In genomic region chr12:133130038-133130807, GRCh38 we compare ENCODE assay signal across 8 cellular contexts. TPM values are rescaled to one million over a fixed set of nuclear protein-coding genes. Genes with fewer than 3 reads are reported as not detected.
DNase-seq lines count a peak whose midpoint lies in the region; ATAC-seq, FAIRE-seq and TF ChIP-seq lines count a peak whose summit lies in the region.

Gene ZNF10, plus strand, starts transcription at chr12:133130627. Its CDS starts 13,866 bp downstream, at chr12:133144493.
Gene ZNF891, minus strand, starts transcription at chr12:133130274. Its CDS starts 8,356 bp downstream, at chr12:133121918.

- H3K9me2 ChIP-seq in OCI-LY7 (ENCODE audit: insufficient read depth, low read length), result no peaks in the 10 kb centered on the region

- BruUV-seq in OCI-LY7 (replicated peaks; lab: Mats Ljungman, UMichigan), result no TSS peak

- DNase-seq in D721Med (ENCODE audit: insufficient read length, low spot score) (peak; percentile 14), OCI-LY7 (ENCODE audit: low spot score) (peak; percentile 94), erythroblast (lab: John Stamatoyannopoulos, UW) (peak; percentile 97)
- peak; percentile 98 for DNase-seq in activated T-cell treated with anti-CD3 and anti-CD28 coated beads, Interleukin-2, amount 50 U/mL, for 1 hour
- DNase-seq in stimulated activated CD8-positive, alpha-beta memory T cell treated with anti-CD3 and anti-CD28 coated beads, Interleukin-4, amount 100 ng/mL, for 4 hours (ENCODE audit: low read depth in 2 of 2, low spot score in 1 of 2), result peak; percentile 93 to 94

- H3K4me1 ChIP-seq in HUES64 (ENCODE audit: insufficient read depth, low read length), result peaks cover 5% of the 10 kb centered on the region; the same call in 1 of the 2 replicates
- no peaks in the 10 kb centered on the region for H3K4me1 ChIP-seq in OCI-LY7 (ENCODE audit: insufficient read depth, low read length, poor library complexity, severe bottlenecking)
- peaks cover 0 to 2% of the 10 kb centered on the region in 2 donors for H3K4me1 ChIP-seq in mucosa of rectum (ENCODE audit: control insufficient read depth in 2 of 2, insufficient read depth in 2 of 2, low read length in 2 of 2)

- POLR2A ChIA-PET in OCI-LY7 (lab: Charles Lee), result interaction anchor here (0.8 to 1.2 kb wide), 2 partner anchors 51 to 52 kb away, joined by 3 to 4 read pairs; partner anchors contain the start of gene ZNF268

- peak; percentile 89 for ATAC-seq in GM21447 (IDR thresholded peaks at IDR 0.05; ENCODE audit: unreplicated experiment)

- H2AFZ ChIP-seq in OCI-LY7 (ENCODE audit: low read length), result peak within 1 kb of the TSS; percentile 71

- peaks cover 72% of the 10 kb centered on the region for H3K9me3 ChIP-seq in HUES64 (ENCODE audit: insufficient read depth, low read depth, low read length)
- peaks cover 55% of the 10 kb centered on the region for H3K9me3 ChIP-seq in OCI-LY7 (ENCODE audit: low read length)
- peaks cover 22 to 38% of the 10 kb centered on the region in 2 donors for H3K9me3 ChIP-seq in mucosa of rectum (ENCODE audit: control insufficient read depth in 2 of 2, low read length in 2 of 2)

- H3K4me3 ChIP-seq in HUES64 (ENCODE audit: low read length) (peak within 1 kb of the TSS; percentile 99), OCI-LY7 (ENCODE audit: low read depth, low read length, poor library complexity, severe bottlenecking) (peak within 1 kb of the TSS; percentile 79), mucosa of rectum (ENCODE audit: low read length in 2 of 2) (peak within 1 kb of the TSS; percentile 89 to 98)

- intact Hi-C loops in OCI-LY7 (cut with micrococcal nuclease; ENCODE audit: unreplicated experiment), result loop anchor here (1.0 kb wide), 1 partner anchor 50 kb away; the partner anchor contains the start of gene ZNF140

- H3K27ac ChIP-seq in HUES64 (ENCODE audit: low read depth, low read length), result peak within 1 kb of the TSS; percentile 95
- H3K27ac ChIP-seq in OCI-LY7 (ENCODE audit: low read depth, low read length, poor library complexity, severe bottlenecking), result peak within 1 kb of the TSS; percentile 62
- H3K27ac ChIP-seq in mucosa of rectum (ENCODE audit: low read depth in 2 of 2, low read length in 2 of 2), result peak within 1 kb of the TSS; percentile 88 to 96

- WGBS in HUES64, result under 1% methylated on average over 87 of the region's 87 CpGs

- TF ChIP-seq CTCF in D721Med (IDR thresholded peaks at IDR 0.05; ENCODE audit: insufficient read depth, missing control alignments) (no peak), OCI-LY7 (conservative IDR thresholded peaks at IDR 0.05; ENCODE audit: low read length) (no peak)

- H3K27me3 ChIP-seq in HUES64 (ENCODE audit: insufficient read depth, low read length), result no peaks in the 10 kb centered on the region
- H3K27me3 ChIP-seq in mucosa of rectum (ENCODE audit: control insufficient read depth in 2 of 2, insufficient read depth in 2 of 2, low read length in 2 of 2), result no peaks in the 10 kb centered on the region

- peaks cover 69% of the 10 kb centered on the region for H3K36me3 ChIP-seq in HUES64 (ENCODE audit: insufficient read depth, low read length)
- H3K36me3 ChIP-seq in OCI-LY7 (ENCODE audit: insufficient read depth, low read length), result peaks cover 43% of the 10 kb centered on the region
- H3K36me3 ChIP-seq in mucosa of rectum (ENCODE audit: control insufficient read depth in 2 of 2, insufficient read depth in 2 of 2, low read length in 2 of 2), result peaks cover 14 to 22% of the 10 kb centered on the region in 2 donors

- CTCF ChIA-PET in OCI-LY7 (lab: Charles Lee; ENCODE audit: unreplicated experiment), result no interaction called here

- TF ChIP-seq POLR2A in erythroblast (IDR thresholded peaks at IDR 0.05; ENCODE audit: low read length), result peak; percentile 84

- H3K79me2 ChIP-seq in OCI-LY7 (ENCODE audit: insufficient read depth, low read depth, low read length), result peaks cover 8% of the 10 kb centered on the region; the same call in 1 of the 2 replicates

- H3K9ac ChIP-seq in HUES64 (ENCODE audit: low read depth, low read length) (peak within 1 kb of the TSS; percentile 97), mucosa of rectum (ENCODE audit: low read depth in 1 of 2, low read length in 2 of 2) (peak within 1 kb of the TSS; percentile 77 to 87)

- H4K20me1 ChIP-seq in OCI-LY7 (ENCODE audit: insufficient read depth, low read length), result no peaks in the 10 kb centered on the region

- peak within 1 kb of the TSS; percentile 58 for H3K4me2 ChIP-seq in OCI-LY7 (ENCODE audit: low read length)

- no peak for FAIRE-seq in D721Med (lab: Jason Lieb, UNC)

RNA-seq across cellular contexts. Expression of gene ZNF10, which starts in this region (rescaled TPM):
- 6.9 TPM for polyA plus RNA-seq in HUES64 (2013, experiment 1 of 2)
- polyA plus RNA-seq in HUES64 (2013, experiment 2 of 2), result 6.1 TPM
- 5.9 and 8.0 TPM in 2 replicates for total RNA-seq in OCI-LY7 (2014; rRNA removed; shearing (Covaris generic))
- 7.1 and 10.1 TPM in 2 replicates for total RNA-seq in OCI-LY7 (2022)

RNA-seq across cellular contexts. Expression of gene ZNF891, which starts in this region (rescaled TPM):
- polyA plus RNA-seq in HUES64 (2013, experiment 1 of 2), result 1.0 TPM
- 1.0 TPM for polyA plus RNA-seq in HUES64 (2013, experiment 2 of 2)
- total RNA-seq in OCI-LY7 (2014; rRNA removed; shearing (Covaris generic)), result 3.1 and 3.2 TPM in 2 replicates
- total RNA-seq in OCI-LY7 (2022), result 5.0 and 5.9 TPM in 2 replicates

Comparison
In these comparisons a context has a peak if more than half of its experiments do, and no peak if none do; other contexts are left out.
1. Peak in every context shown above with its lines: DNase-seq, ATAC-seq, H3K4me3 ChIP-seq and H3K27ac ChIP-seq.
2. DNase-seq: peak in every context shown above with its lines; median percentile 98 in activated T-cell treated with anti-CD3 and anti-CD28 coated beads, Interleukin-2, amount 50 U/mL, for 1 hour; 97 in erythroblast; 94 in OCI-LY7; 94 in stimulated activated CD8-positive, alpha-beta memory T cell treated with anti-CD3 and anti-CD28 coated beads, Interleukin-4, amount 100 ng/mL, for 4 hours; 14 in D721Med.